In genomic region chr7:20651960-20652544, GRCh38 we compare ENCODE assay signal across 1 cellular context.
TF ChIP-seq lines count a peak whose summit lies in the region.

No MANE protein-coding gene starts in this region.

TF ChIP-seq in GM23338, 12 proteins besides CTCF, POLR2A, EP300 and RAD21:
- TF ChIP-seq ZNF462 (CRISPR knock-in tag; IDR thresholded peaks at IDR 0.05) (no peak), EZH2phosphoT487 (IDR thresholded peaks at IDR 0.05; ENCODE audit: unreplicated experiment) (no peak), ZNF331 (CRISPR knock-in tag; IDR thresholded peaks at IDR 0.05; ENCODE audit: low read depth) (no peak), POLR2AphosphoS5 (IDR thresholded peaks at IDR 0.05; ENCODE audit: low read depth) (no peak), NANOG (IDR thresholded peaks at IDR 0.05; ENCODE audit: borderline replicate concordance) (no peak), ETS1 (IDR thresholded peaks at IDR 0.05) (no peak), STAT1 (IDR thresholded peaks at IDR 0.05; ENCODE audit: unreplicated experiment) (no peak), ZNF114 (CRISPR knock-in tag; IDR thresholded peaks at IDR 0.05) (no peak), REST (IDR thresholded peaks at IDR 0.05; ENCODE audit: unreplicated experiment) (no peak), EZH2 (IDR thresholded peaks at IDR 0.05; ENCODE audit: low read depth, unreplicated experiment) (no peak), JUNB (IDR thresholded peaks at IDR 0.05; ENCODE audit: unreplicated experiment) (no peak)
